8 cellular contexts compared by ENCODE assay signal in the genomic region with DNA sequence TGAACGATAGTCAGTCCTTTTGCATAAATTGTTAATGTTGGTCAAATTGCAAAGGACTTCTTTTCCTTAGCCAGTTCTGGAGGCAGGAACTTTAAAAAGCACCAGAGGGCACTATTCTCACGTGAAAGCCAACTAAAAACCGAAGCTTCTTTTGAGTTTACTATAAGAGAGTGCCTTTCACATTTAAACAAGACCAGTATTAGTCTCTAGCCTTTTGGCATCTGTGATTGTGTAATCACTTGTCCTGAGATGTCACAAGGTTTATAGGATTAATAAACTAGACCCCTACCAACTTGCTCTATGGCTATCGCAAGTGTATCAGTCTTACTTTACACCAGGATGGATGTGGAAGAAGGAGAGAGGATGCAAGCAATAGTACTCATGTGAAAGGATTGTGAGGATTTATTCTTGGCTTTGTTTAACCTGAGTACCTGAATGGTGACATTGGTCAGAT.
DNase-seq lines count a peak whose midpoint lies in the region; ATAC-seq and TF ChIP-seq lines count a peak whose summit lies in the region.

No MANE protein-coding gene starts in this region.

- peaks cover 15 to 19% of the 10 kb centered on the region in 2 donors for H3K27me3 Mint-ChIP-seq in stimulated activated naive B cell treated with anti-CD40 and anti-IgM and Interleukin-4, amounts not matched to agents 10 μg/mL and 1 μg/mL and 100 μg/mL, for 72 hours

- DNase-seq in Ammon's horn (ENCODE audit: low spot score) (peak; percentile 54), NCI-H526 (lab: John Stamatoyannopoulos, UW) (peak; percentile 58 to 71), astrocyte of the spinal cord (ENCODE audit: low read depth, low spot score) (peak; percentile 79), inferior parietal cortex (ENCODE audit: extremely low spot score) (peak; percentile 80), NCI-H524 treated with DMSO at 0.1 percent for 48 hours (lab: John Stamatoyannopoulos, UW) (no peak)
- no peak for DNase-seq in stimulated activated naive B cell treated with anti-CD40 and anti-IgM and Interleukin-4, amounts not matched to agents 10 μg/mL and 1 μg/mL and 100 μg/mL, for 72 hours

- no peaks in the 10 kb centered on the region for H3K36me3 Mint-ChIP-seq in stimulated activated naive B cell treated with anti-CD40 and anti-IgM and Interleukin-4, amounts not matched to agents 10 μg/mL and 1 μg/mL and 100 μg/mL, for 72 hours

- no peak overlapping the region for H3K27ac Mint-ChIP-seq in stimulated activated naive B cell treated with anti-CD40 and anti-IgM and Interleukin-4, amounts not matched to agents 10 μg/mL and 1 μg/mL and 100 μg/mL, for 72 hours

- ATAC-seq in GM18498 (IDR thresholded peaks at IDR 0.05; ENCODE audit: unreplicated experiment) (peak; percentile 80), HG02885 (IDR thresholded peaks at IDR 0.05; ENCODE audit: poor library complexity, unreplicated experiment) (peak; percentile 90)
- peak; percentile 77 to 80 for ATAC-seq in stimulated activated naive B cell treated with anti-CD40 and anti-IgM and Interleukin-4, amounts not matched to agents 10 μg/mL and 1 μg/mL and 100 μg/mL, for 72 hours (replicated peaks)

- H3K4me3 Mint-ChIP-seq in stimulated activated naive B cell treated with anti-CD40 and anti-IgM and Interleukin-4, amounts not matched to agents 10 μg/mL and 1 μg/mL and 100 μg/mL, for 72 hours = no peak overlapping the region

- in situ Hi-C loops in astrocyte of the spinal cord (cut with HindIII; ENCODE audit: low sequenced_read_pairs) = loop anchor here (25.0 kb wide), 1 partner anchor 347 kb away; no protein-coding TSS in a partner anchor

- H3K4me1 Mint-ChIP-seq in stimulated activated naive B cell treated with anti-CD40 and anti-IgM and Interleukin-4, amounts not matched to agents 10 μg/mL and 1 μg/mL and 100 μg/mL, for 72 hours = peaks cover 2 to 7% of the 10 kb centered on the region in 2 donors

- H3K9me3 Mint-ChIP-seq in stimulated activated naive B cell treated with anti-CD40 and anti-IgM and Interleukin-4, amounts not matched to agents 10 μg/mL and 1 μg/mL and 100 μg/mL, for 72 hours = no peaks in the 10 kb centered on the region

- TF ChIP-seq CTCF in astrocyte of the spinal cord (IDR thresholded peaks at IDR 0.05; ENCODE audit: low read depth, low read length) = peak; percentile 68

- no peak overlapping the region for H3K4me3 ChIP-seq in astrocyte of the spinal cord (ENCODE audit: low read depth, low read length)

Comparison
In these comparisons a context has a peak if more than half of its experiments do, and no peak if none do; other contexts are left out.
1. DNase-seq: peak in Ammon's horn (single experiment), NCI-H526 (2 of 2), astrocyte of the spinal cord (single experiment) and inferior parietal cortex (single experiment); none in stimulated activated naive B cell treated with anti-CD40 and anti-IgM and Interleukin-4, amounts not matched to agents 10 μg/mL and 1 μg/mL and 100 μg/mL, for 72 hours (single experiment) and NCI-H524 treated with DMSO at 0.1 percent for 48 hours (single experiment).
2. Peak in every context shown above with its lines, with median percentiles within 50 percentile points of each other: ATAC-seq.